1 cellular context compared by ENCODE assay signal in genomic region chr7:28955356-28955722, GRCh38.
TF ChIP-seq lines count a peak whose summit lies in the region.

No MANE protein-coding gene starts in this region.

TF ChIP-seq in H1, 55 proteins besides CTCF, POLR2A, EP300 and RAD21 (continued from another document):
- TF ChIP-seq CHD7 (IDR thresholded peaks at IDR 0.05; ENCODE audit: insufficient replicate concordance, low read length), result no peak
- no peak for TF ChIP-seq RXRA (IDR thresholded peaks at IDR 0.05; ENCODE audit: insufficient read depth, low read depth, low read length)
- no peak for TF ChIP-seq BCL11A (IDR thresholded peaks at IDR 0.05; ENCODE audit: low read depth in 2 of 2, low read length in 2 of 2)
- TF ChIP-seq MAX (IDR thresholded peaks at IDR 0.05), result no peak
- no peak for TF ChIP-seq BRCA1 (IDR thresholded peaks at IDR 0.05; ENCODE audit: low read depth, low read length)
- no peak for TF ChIP-seq GTF2F1 (IDR thresholded peaks at IDR 0.05; ENCODE audit: borderline replicate concordance, low read depth, low read length)
- no peak for TF ChIP-seq EZH2 (IDR thresholded peaks at IDR 0.05; ENCODE audit: low read depth, low read length, severe bottlenecking)
- no peak for TF ChIP-seq CBX5 (IDR thresholded peaks at IDR 0.05; ENCODE audit: low read depth, low read length)
- TF ChIP-seq TBP (IDR thresholded peaks at IDR 0.05; ENCODE audit: low read depth, low read length), result no peak
- TF ChIP-seq EGR1 (IDR thresholded peaks at IDR 0.05; ENCODE audit: borderline replicate concordance, low read depth, low read length), result no peak
- TF ChIP-seq SIX5 (IDR thresholded peaks at IDR 0.05; ENCODE audit: low read depth, low read length), result no peak
- TF ChIP-seq FOSL1 (IDR thresholded peaks at IDR 0.05; ENCODE audit: insufficient read depth, low read depth, low read length), result no peak
- no peak for TF ChIP-seq SP2 (IDR thresholded peaks at IDR 0.05; ENCODE audit: low read length)
